ENCODE assay signal across 8 cellular contexts in genomic region chr3:187844708-187845107, GRCh38.
"Had no signal": no experiment of that assay in that cellular context is flagged by ENCODE, and none has a peak within 500 bp of the region (broad histone marks: within the 10 kb centered on the region; RNA-seq: fewer than 3 reads in every experiment).

No MANE protein-coding gene starts in this region.

- H3K36me3 Mint-ChIP-seq: IgD-negative memory B cell had no signal

- H3K27ac Mint-ChIP-seq: H9, HFFc6, IgD-negative memory B cell had no signal

- ATAC-seq: HepG2, K562 had no signal

- H3K9me3 Mint-ChIP-seq: H9, HFFc6, IgD-negative memory B cell had no signal

- H3K27ac ChIP-seq: GM23248, HL-60 had no signal

- DNase-seq: GM23248, H9, HCEC 1CT, HFFc6 had no signal

- H3K4me1 Mint-ChIP-seq: IgD-negative memory B cell had no signal

- H3K4me3 Mint-ChIP-seq: H9, HFFc6, IgD-negative memory B cell had no signal

- H2AFZ ChIP-seq: GM23248 had no signal

- H3K4me3 ChIP-seq: GM23248, K562 had no signal
